In genomic region chr1:111895456-111895855, GRCh38 we compare ENCODE assay signal across 1 cellular context.
TF ChIP-seq lines count a peak whose summit lies in the region.

No MANE protein-coding gene starts in this region.

TF ChIP-seq in GM23338, 12 proteins besides CTCF, POLR2A, EP300 and RAD21 (continued from another document):
- no peak for TF ChIP-seq REST (IDR thresholded peaks at IDR 0.05; ENCODE audit: unreplicated experiment)
